ENCODE assay signal across 8 cellular contexts in the genomic region with DNA sequence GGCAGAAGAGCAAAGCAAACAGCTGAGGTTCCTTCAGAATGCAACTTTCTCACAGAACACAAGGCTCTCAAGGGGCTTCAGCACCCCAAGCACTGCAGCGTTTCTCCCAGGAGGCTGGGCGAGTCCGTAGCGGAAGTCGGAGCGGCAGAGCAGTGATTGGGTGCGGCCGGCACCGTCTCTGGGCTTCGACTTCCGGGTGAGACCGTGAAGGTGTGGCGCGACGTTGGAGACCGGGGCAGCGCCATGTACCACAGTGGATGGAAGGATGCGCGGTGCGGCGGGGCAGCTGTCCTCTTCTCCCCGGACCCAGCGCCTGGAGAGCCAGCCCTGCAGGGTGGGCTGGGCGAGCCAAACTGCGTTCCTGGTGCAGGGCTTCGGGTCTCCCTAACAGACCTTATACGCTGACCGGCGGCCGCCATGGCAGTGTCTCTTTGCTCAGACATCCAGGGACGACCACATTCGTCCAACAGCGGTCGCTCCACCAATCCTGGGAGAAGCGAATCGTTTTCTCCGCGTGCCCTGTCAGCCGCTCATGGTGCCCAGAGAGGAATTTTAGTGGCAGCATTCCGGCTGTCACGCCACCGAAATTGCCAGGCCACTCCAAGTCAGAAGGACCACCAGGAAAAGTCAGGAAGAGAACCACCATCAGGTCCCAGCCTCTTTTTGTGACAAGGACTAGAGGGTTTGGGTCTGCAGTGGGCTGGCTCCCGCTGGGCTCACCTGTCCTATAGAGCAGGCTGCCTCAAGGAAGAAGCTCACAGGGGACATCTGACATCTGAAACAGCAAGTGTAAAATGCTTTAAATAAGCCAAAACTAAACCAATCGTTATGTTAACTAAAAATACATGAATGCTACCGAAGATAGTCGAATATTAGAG. TPM values are rescaled to one million over a fixed set of nuclear protein-coding genes. Genes with fewer than 3 reads are reported as not detected.
DNase-seq lines count a peak whose midpoint lies in the region; ATAC-seq and TF ChIP-seq lines count a peak whose summit lies in the region.

No MANE protein-coding gene starts in this region.

- H3K27ac Mint-ChIP-seq in CD14-positive monocyte = peak overlapping the region in 2 of 7 donors; percentile 21 to 64
- peak overlapping the region; percentile 70 for H3K27ac Mint-ChIP-seq in activated naive CD8-positive, alpha-beta T cell treated with anti-CD3 and anti-CD28 coated beads for 36 hours
- peak overlapping the region; percentile 85 for H3K27ac Mint-ChIP-seq in type B pancreatic cell

- H3K9me3 Mint-ChIP-seq in CD14-positive monocyte = peaks cover 0 to 21% (median 9%) of the 10 kb centered on the region in 7 donors
- H3K9me3 Mint-ChIP-seq in activated naive CD8-positive, alpha-beta T cell treated with anti-CD3 and anti-CD28 coated beads for 36 hours = peaks cover 15% of the 10 kb centered on the region
- H3K9me3 Mint-ChIP-seq in type B pancreatic cell = peaks cover 4% of the 10 kb centered on the region

- peak overlapping the region; percentile 85 to 91 for H3K4me3 Mint-ChIP-seq in CD14-positive monocyte
- peak overlapping the region; percentile 95 for H3K4me3 Mint-ChIP-seq in activated naive CD8-positive, alpha-beta T cell treated with anti-CD3 and anti-CD28 coated beads for 36 hours
- peak overlapping the region; percentile 98 for H3K4me3 Mint-ChIP-seq in type B pancreatic cell

- H3K27me3 Mint-ChIP-seq in CD14-positive monocyte (ENCODE audit: low read depth in 3 of 3) = peaks cover 10 to 17% (median 14%) of the 10 kb centered on the region in 3 donors
- peaks cover 2% of the 10 kb centered on the region for H3K27me3 Mint-ChIP-seq in activated naive CD8-positive, alpha-beta T cell treated with anti-CD3 and anti-CD28 coated beads for 36 hours
- no peaks in the 10 kb centered on the region for H3K27me3 Mint-ChIP-seq in type B pancreatic cell

- H3K36me3 Mint-ChIP-seq in CD14-positive monocyte = no peaks in the 10 kb centered on the region
- peaks cover 23% of the 10 kb centered on the region for H3K36me3 Mint-ChIP-seq in activated naive CD8-positive, alpha-beta T cell treated with anti-CD3 and anti-CD28 coated beads for 36 hours
- H3K36me3 Mint-ChIP-seq in type B pancreatic cell = peaks cover 4% of the 10 kb centered on the region

- DNase-seq in CD14-positive monocyte (ENCODE audit: low spot score) (no peak), SK-N-DZ (ENCODE audit: low spot score) (peak; percentile 64), cardiac septum (ENCODE audit: low spot score) (peak; percentile 83), posterior vena cava (ENCODE audit: low spot score) (peak; percentile 92), type B pancreatic cell (ENCODE audit: extremely low spot score, unreplicated experiment) (peak; percentile 84)
- peak; percentile 86 for DNase-seq in activated naive CD8-positive, alpha-beta T cell treated with anti-CD3 and anti-CD28 coated beads for 36 hours

- ATAC-seq in GM19397 (IDR thresholded peaks at IDR 0.05; ENCODE audit: unreplicated experiment) (peak; percentile 100), HG03571 (IDR thresholded peaks at IDR 0.05; ENCODE audit: unreplicated experiment) (peak; percentile 100)

- H3K4me1 Mint-ChIP-seq in CD14-positive monocyte (peaks cover 11% of the 10 kb centered on the region), type B pancreatic cell (ENCODE audit: unreplicated experiment) (peaks cover 17% of the 10 kb centered on the region)
- H3K4me1 Mint-ChIP-seq in activated naive CD8-positive, alpha-beta T cell treated with anti-CD3 and anti-CD28 coated beads for 36 hours = peaks cover 14% of the 10 kb centered on the region

- TF ChIP-seq CTCF in CD14-positive monocyte (IDR thresholded peaks at IDR 0.05) (no peak), type B pancreatic cell (conservative IDR thresholded peaks at IDR 0.05) (no peak)

- intact Hi-C loops in CD14-positive monocyte (cut with micrococcal nuclease) = no loop called here
- intact Hi-C loops in cardiac septum (cut with DNase I) = no loop called here
- intact Hi-C loops in posterior vena cava (cut with DNase I) = no loop called here

RNA-seq across cellular contexts. Expression of a gene that starts 20.5 kb away (rescaled TPM):
- not detected for polyA plus RNA-seq in CD14-positive monocyte
- not detected in 2 replicates for polyA plus RNA-seq in SK-N-DZ (2014; cell fraction: cytosol; rRNA removed)
- not detected in 2 replicates for polyA plus RNA-seq in SK-N-DZ (2014; cell fraction: nucleus; rRNA removed)
- 1 to 10 TPM; 3.4 to 4.1 TPM for total RNA-seq in activated naive CD8-positive, alpha-beta T cell treated with anti-CD3 and anti-CD28 coated beads for 36 hours
- total RNA-seq in cardiac septum (1.5 TPM), posterior vena cava (1 to 10 TPM in 1 of 2 donors, under 1 TPM in 1; 0.90 to 1.9 TPM), type B pancreatic cell (ENCODE audit: low replicate concordance) (2.1 and 2.6 TPM in 2 replicates)
